ENCODE assay signal across 8 cellular contexts in genomic region chr1:201149400-201149799, GRCh38. TPM values are rescaled to one million over a fixed set of nuclear protein-coding genes. Genes with fewer than 3 reads are reported as not detected.
DNase-seq lines count a peak whose midpoint lies in the region; ATAC-seq and TF ChIP-seq lines count a peak whose summit lies in the region.

No MANE protein-coding gene starts in this region.

- H3K27ac ChIP-seq in OCI-LY7 (ENCODE audit: low read depth, low read length, poor library complexity, severe bottlenecking) (no peak overlapping the region), fibroblast of lung (ENCODE audit: insufficient read depth, low read length) (no peak overlapping the region)

- H3K79me2 ChIP-seq in OCI-LY7 (ENCODE audit: insufficient read depth, low read depth, low read length) = no peaks in the 10 kb centered on the region
- no peaks in the 10 kb centered on the region for H3K79me2 ChIP-seq in fibroblast of lung (ENCODE audit: control insufficient read depth, insufficient read depth, low read length)

- no peak overlapping the region for H3K9ac ChIP-seq in fibroblast of lung (ENCODE audit: insufficient read depth, low read length)

- intact Hi-C loops in OCI-LY7 (cut with micrococcal nuclease; ENCODE audit: unreplicated experiment) = loop anchor here (2.0 kb wide), 1 partner anchor 73 kb away; no protein-coding TSS in a partner anchor
- intact Hi-C loops in posterior vena cava (cut with DNase I) = no loop called here

- no TSS peak for BruUV-seq in OCI-LY7 (replicated peaks; lab: Mats Ljungman, UMichigan)

- CTCF ChIA-PET in BJ (lab: Yijun Ruan, JAX) = interaction anchor here (0.9 to 4.2 kb wide), 8 partner anchors 9 to 73 kb away, joined by 3 to 12 read pairs (median 3); no protein-coding TSS in a partner anchor
- CTCF ChIA-PET in OCI-LY7 (lab: Charles Lee; ENCODE audit: unreplicated experiment) = interaction anchor here (1.1 kb wide), 1 partner anchor 38 kb away, joined by 3 read pairs; no protein-coding TSS in a partner anchor

- TF ChIP-seq CTCF in BJ (IDR thresholded peaks at IDR 0.05; ENCODE audit: insufficient read depth, low read depth, low read length) = peak; percentile 41
- no peak for TF ChIP-seq CTCF in GM20000 (IDR thresholded peaks at IDR 0.05; ENCODE audit: extremely low read depth, missing control alignments)
- TF ChIP-seq CTCF in OCI-LY7 (conservative IDR thresholded peaks at IDR 0.05; ENCODE audit: low read length) = peak; percentile 81
- TF ChIP-seq CTCF in fibroblast of lung (conservative IDR thresholded peaks at IDR 0.05 in 1 of 2, IDR thresholded peaks at IDR 0.05 in 1 of 2; ENCODE audit: low read depth in 1 of 2, low read length in 2 of 2) = peak in 1 of 2 donors; percentile 46

- no peaks in the 10 kb centered on the region for H3K27me3 ChIP-seq in BJ (ENCODE audit: control insufficient read depth, insufficient read depth, low read length)
- no peaks in the 10 kb centered on the region for H3K27me3 ChIP-seq in fibroblast of lung (ENCODE audit: control insufficient read depth, insufficient read depth, low read length)

- H3K4me3 ChIP-seq in BJ (ENCODE audit: low read depth, low read length) (no peak overlapping the region), OCI-LY7 (ENCODE audit: low read depth, low read length, poor library complexity, severe bottlenecking) (no peak overlapping the region), fibroblast of lung (replicated peaks in 1 of 4; ENCODE audit: control extremely low read depth in 1 of 4, insufficient read depth in 1 of 4, low read depth in 3 of 4, low read length in 4 of 4) (no peak overlapping the region)

- H3K9me3 ChIP-seq in OCI-LY7 (ENCODE audit: low read length) = no peaks in the 10 kb centered on the region
- H3K9me3 ChIP-seq in fibroblast of lung (ENCODE audit: control insufficient read depth, insufficient read depth, low read depth, low read length) = no peaks in the 10 kb centered on the region

- no peak for ATAC-seq in activated CD4-positive, CD25-positive, alpha-beta regulatory T cell treated with anti-CD3 and anti-CD28 coated beads, Interleukin-2, amount 50 U/mL, for 24 hours
- ATAC-seq in GM21529 (IDR thresholded peaks at IDR 0.05; ENCODE audit: unreplicated experiment) = no peak

- H4K20me1 ChIP-seq in OCI-LY7 (ENCODE audit: insufficient read depth, low read length) = no peaks in the 10 kb centered on the region
- H4K20me1 ChIP-seq in fibroblast of lung (ENCODE audit: control insufficient read depth, extremely low read depth, insufficient read depth, low read length) = no peaks in the 10 kb centered on the region

- H3K4me1 ChIP-seq in OCI-LY7 (ENCODE audit: insufficient read depth, low read length, poor library complexity, severe bottlenecking) = peaks cover 9% of the 10 kb centered on the region
- peaks cover 2% of the 10 kb centered on the region for H3K4me1 ChIP-seq in fibroblast of lung (ENCODE audit: control insufficient read depth, extremely low read depth, insufficient read depth, low read length)

- H3K36me3 ChIP-seq in BJ (ENCODE audit: control insufficient read depth, insufficient read depth, low read length) = peaks cover 31% of the 10 kb centered on the region
- peaks cover 31% of the 10 kb centered on the region; the same call in 1 of the 2 replicates for H3K36me3 ChIP-seq in OCI-LY7 (ENCODE audit: insufficient read depth, low read length)
- peaks cover 14% of the 10 kb centered on the region for H3K36me3 ChIP-seq in fibroblast of lung (ENCODE audit: control insufficient read depth, insufficient read depth, low read length)

- no peak for DNase-seq in BJ (ENCODE audit: low read depth)
- DNase-seq in GM20000 (ENCODE audit: low spot score) = peak; percentile 56
- DNase-seq in OCI-LY7 (ENCODE audit: low spot score) = peak; percentile 63
- peak; percentile 25 to 58 for DNase-seq in fibroblast of lung (ENCODE audit: low read depth in 2 of 2)
- no peak for DNase-seq in posterior vena cava (ENCODE audit: low spot score)
- no peak for DNase-seq in cortex of kidney (lab: John Stamatoyannopoulos, UW)

- POLR2A ChIA-PET in BJ (lab: Charles Lee) = no interaction called here
- POLR2A ChIA-PET in OCI-LY7 (lab: Charles Lee) = no interaction called here

- no peak overlapping the region for H3K4me2 ChIP-seq in OCI-LY7 (ENCODE audit: low read length)
- no peak overlapping the region for H3K4me2 ChIP-seq in fibroblast of lung (ENCODE audit: extremely low read depth, insufficient read depth, low read length)

- no peaks in the 10 kb centered on the region for H3K9me2 ChIP-seq in OCI-LY7 (ENCODE audit: insufficient read depth, low read length)

- H2AFZ ChIP-seq in OCI-LY7 (ENCODE audit: low read length) (no peak overlapping the region), fibroblast of lung (ENCODE audit: low read length) (no peak overlapping the region)

RNA-seq across cellular contexts. Expression of gene TMEM9, which starts 4.9 kb away (rescaled TPM):
- polyA plus RNA-seq in BJ (2011; rRNA removed) (121 and 171 TPM in 2 replicates), fibroblast of lung (55.5 and 58.2 TPM in 2 replicates)
- 64.7 and 85.3 TPM in 2 replicates for polyA minus RNA-seq in BJ (2011; rRNA and poly(A)+ RNA removed)
- total RNA-seq in OCI-LY7 (2014; rRNA removed; shearing (Covaris generic)) = 35.3 and 35.9 TPM in 2 replicates
- total RNA-seq in OCI-LY7 (2022) (24.8 and 28.5 TPM in 2 replicates), fibroblast of lung (72.4 and 91.0 TPM in 2 replicates), posterior vena cava (10 to 100 TPM; 35.5 to 54.9 TPM)
- 57.0 and 58.9 TPM in 2 replicates for polyA plus RNA-seq in fibroblast of lung (2012)
- 187 and 226 TPM in 2 replicates for polyA minus RNA-seq in fibroblast of lung (ENCODE audit: low replicate concordance)

RNA-seq across cellular contexts. Expression of gene ASCL5, which starts 22.4 kb away (rescaled TPM):
- polyA plus RNA-seq in BJ (2011; rRNA removed) (0.06 TPM in 1 of 2 replicates, not detected in the other), fibroblast of lung (not detected in 2 replicates)
- not detected in 2 replicates for polyA minus RNA-seq in BJ (2011; rRNA and poly(A)+ RNA removed)
- not detected in 2 replicates for total RNA-seq in OCI-LY7 (2014; rRNA removed; shearing (Covaris generic))
- total RNA-seq in OCI-LY7 (2022) (not detected in 2 replicates), fibroblast of lung (under 0.01 TPM in 1 of 2 replicates, not detected in the other), posterior vena cava (not detected)
- polyA plus RNA-seq in fibroblast of lung (2012) = not detected in 2 replicates
- polyA minus RNA-seq in fibroblast of lung (ENCODE audit: low replicate concordance) = not detected in 2 replicates

RNA-seq across cellular contexts. Expression of gene CACNA1S, which starts 37.2 kb away (rescaled TPM):
- polyA plus RNA-seq in BJ (2011; rRNA removed) (not detected in 2 replicates), fibroblast of lung (not detected in 2 replicates)
- not detected in 2 replicates for polyA minus RNA-seq in BJ (2011; rRNA and poly(A)+ RNA removed)
- not detected in 2 replicates for total RNA-seq in OCI-LY7 (2014; rRNA removed; shearing (Covaris generic))
- total RNA-seq in OCI-LY7 (2022) (not detected in 2 replicates), fibroblast of lung (not detected in 2 replicates), posterior vena cava (under 1 TPM; 0.05 to 0.14 TPM)
- not detected in 2 replicates for polyA plus RNA-seq in fibroblast of lung (2012)
- polyA minus RNA-seq in fibroblast of lung (ENCODE audit: low replicate concordance) = not detected in 2 replicates

RNA-seq across cellular contexts. Expression of gene IGFN1, which starts 41.2 kb away (rescaled TPM):
- polyA plus RNA-seq in BJ (2011; rRNA removed) (not detected in 2 replicates), fibroblast of lung (0.01 TPM in 1 of 2 replicates, not detected in the other)
- not detected in 2 replicates for polyA minus RNA-seq in BJ (2011; rRNA and poly(A)+ RNA removed)
- not detected in 2 replicates for total RNA-seq in OCI-LY7 (2014; rRNA removed; shearing (Covaris generic))
- total RNA-seq in OCI-LY7 (2022) (not detected in 2 replicates), fibroblast of lung (under 0.01 and 0.17 TPM in 2 replicates), posterior vena cava (1 to 10 TPM in 1 of 2 donors, under 1 TPM in 1; 0.90 to 3.4 TPM)
- 0.08 TPM in 1 of 2 replicates, not detected in the other for polyA plus RNA-seq in fibroblast of lung (2012)
- not detected in 2 replicates for polyA minus RNA-seq in fibroblast of lung (ENCODE audit: low replicate concordance)

Comparison
In these comparisons a context has a peak if more than half of its experiments do, and no peak if none do; other contexts are left out.
1. DNase-seq: peak in GM20000 (single experiment), OCI-LY7 (single experiment) and fibroblast of lung (2 of 2); none in BJ (single experiment), posterior vena cava (single experiment) and cortex of kidney (single experiment).